22 cellular contexts compared by ENCODE assay signal in genomic region chr22:38614331-38615122, GRCh38. TPM values are rescaled to one million over a fixed set of nuclear protein-coding genes. Genes with fewer than 3 reads are reported as not detected.
DNase-seq lines count a peak whose midpoint lies in the region; ATAC-seq, FAIRE-seq and TF ChIP-seq lines count a peak whose summit lies in the region.
"Had no signal": no experiment of that assay in that cellular context is flagged by ENCODE, and none has a peak within 500 bp of the region (broad histone marks: within the 10 kb centered on the region; RNA-seq: fewer than 3 reads in every experiment).

No MANE protein-coding gene starts in this region.

- WGBS in HepG2 (ENCODE audit: low lambda C conversion rate) = 50% methylated on average over 6 of the region's 6 CpGs

- ATAC-seq in HCT116 (no peak), HepG2 (no peak; the same call in 2 of the 3 replicates)
- ATAC-seq: A549; activated CD8-positive, alpha-beta memory T cell treated with anti-CD3 and anti-CD28 coated beads, Interleukin-2, amount 10 ng/mL, durations not matched to agents 7 days and 5 days had no signal

- RAD21 ChIA-PET in HCT116 (lab: Charles Lee; ENCODE audit: low non-redundant PET in 1 of 2, low total read pairs in 2 of 2, uncharacterized antibody in 2 of 2, unreplicated experiment in 2 of 2) = no interaction called here

- BruUV-seq in HCT116 (replicated peaks; lab: Mats Ljungman, UMichigan) (no TSS peak), HepG2 (replicated peaks; lab: Mats Ljungman, UMichigan) (no TSS peak)

- TF ChIP-seq CTCF in 22Rv1 (IDR thresholded peaks at IDR 0.05) (no peak), HCT116 (IDR thresholded peaks at IDR 0.05 in 2 of 3, conservative IDR thresholded peaks at IDR 0.05 in 1 of 3; ENCODE audit: borderline replicate concordance in 1 of 3, insufficient read depth in 1 of 3, low read depth in 2 of 3, low read length in 2 of 3) (no peak), choroid plexus epithelial cell (conservative IDR thresholded peaks at IDR 0.05; ENCODE audit: low read depth, low read length) (no peak), HepG2 (CRISPR knock-in tag; IDR thresholded peaks at IDR 0.05) (no peak), progenitor cell of endocrine pancreas (IDR thresholded peaks at IDR 0.05; ENCODE audit: unreplicated experiment) (no peak)

- H3K27me3 Mint-ChIP-seq in progenitor cell of endocrine pancreas = no peaks in the 10 kb centered on the region

- POLR2A ChIA-PET in HCT116 (lab: Charles Lee) (no interaction called here), HepG2 (lab: Yijun Ruan, JAX) (no interaction called here)

- H4K20me1 ChIP-seq in HCT116 (ENCODE audit: insufficient read depth) (no peaks in the 10 kb centered on the region), HepG2 (ENCODE audit: insufficient read depth, low read length) (no peaks in the 10 kb centered on the region; the same call in 1 of the 2 replicates)
- H4K20me1 ChIP-seq: BLaER1 treated with 17β-estradiol and CSF1 and Interleukin-3, amounts not matched to agents 10 nM and 100 nM had no signal

- H3K9ac ChIP-seq in HCT116 (ENCODE audit: low read length) (no peak overlapping the region), HepG2 (ENCODE audit: insufficient read depth, low read depth, low read length) (no peak overlapping the region)
- H3K9ac ChIP-seq: BLaER1 treated with 17β-estradiol and CSF1 and Interleukin-3, amounts not matched to agents 10 nM and 100 nM had no signal

- peaks cover 6% of the 10 kb centered on the region for H3K9me3 Mint-ChIP-seq in progenitor cell of endocrine pancreas (ENCODE audit: low read depth)

- no peak overlapping the region for H3K4me3 ChIP-seq in HCT116 (replicated peaks in 1 of 2; ENCODE audit: low read depth in 1 of 2, low read length in 2 of 2)
- no peak overlapping the region for H3K4me3 ChIP-seq in choroid plexus epithelial cell (ENCODE audit: low read depth, low read length)
- H3K4me3 ChIP-seq in HepG2 (replicated peaks in 1 of 3; ENCODE audit: insufficient read depth in 1 of 3, low read depth in 2 of 3, low read length in 3 of 3) = no peak overlapping the region
- H3K4me3 ChIP-seq: A549; BLaER1 treated with 17β-estradiol and CSF1 and Interleukin-3, amounts not matched to agents 10 nM and 100 nM; PC-9; SK-N-MC had no signal

- peak overlapping the region; percentile 13; the same call in 1 of the 2 replicates for H3K4me2 ChIP-seq in HCT116 (ENCODE audit: low read length)
- no peak overlapping the region for H3K4me2 ChIP-seq in HepG2 (ENCODE audit: low read depth, low read length)
- H3K4me2 ChIP-seq: A549; BLaER1 treated with 17β-estradiol and CSF1 and Interleukin-3, amounts not matched to agents 10 nM and 100 nM; PC-9 had no signal

- H3K9me3 ChIP-seq in HCT116 (ENCODE audit: control insufficient read depth in 1 of 2, insufficient read depth in 1 of 2, low read depth in 1 of 2, low read length in 2 of 2) (peaks cover 3 to 6% of the 10 kb centered on the region in 2 experiments; a peak in 1 of 4 replicates), HepG2 (ENCODE audit: low read length) (no peaks in the 10 kb centered on the region)

- H3K79me2 ChIP-seq in HCT116 (ENCODE audit: insufficient read depth, low read length) = no peaks in the 10 kb centered on the region
- H3K79me2 ChIP-seq in HepG2 (ENCODE audit: insufficient read depth, low read length) = no peaks in the 10 kb centered on the region

- H3K4me3 Mint-ChIP-seq in progenitor cell of endocrine pancreas (ENCODE audit: low read depth) = no peak overlapping the region
- H3K4me3 Mint-ChIP-seq: activated CD8-positive, alpha-beta memory T cell treated with anti-CD3 and anti-CD28 coated beads, Interleukin-2, amount 10 ng/mL, durations not matched to agents 7 days and 5 days; nephron progenitor cell had no signal

- no peak for DNase-seq in HCT116 (ENCODE audit: low read depth, low spot score)
- DNase-seq in choroid plexus epithelial cell (ENCODE audit: low read depth) = peak; percentile 45
- DNase-seq in HepG2 (ENCODE audit: low spot score) = peak; percentile 32
- no peak for DNase-seq in progenitor cell of endocrine pancreas (ENCODE audit: low spot score, unreplicated experiment)
- DNase-seq in cerebellum (ENCODE audit: low spot score) = no peak
- DNase-seq in NCI-H446 treated with DMSO at 0.1 percent for 48 hours (lab: John Stamatoyannopoulos, UW) = no peak
- no peak for DNase-seq in NCI-H2081 (lab: John Stamatoyannopoulos, UW)
- DNase-seq: activated CD8-positive, alpha-beta memory T cell treated with anti-CD3 and anti-CD28 coated beads, Interleukin-2, amount 10 ng/mL, durations not matched to agents 7 days and 5 days; amniotic stem cell; DMS79; effector memory CD4-positive, alpha-beta T cell; NCI-H1930; NCI-H526 treated with DMSO at 0.1 percent for 48 hours; nephron progenitor cell; PC-9; stimulated activated CD4-positive, alpha-beta T cell treated with anti-CD3 and anti-CD28 coated beads, Interleukin-12 subunit alpha, Interleukin-12 subunit beta, amount 100 ng/mL, for 4 hours; T1000 had no signal

- peaks cover 45% of the 10 kb centered on the region for H3K36me3 Mint-ChIP-seq in progenitor cell of endocrine pancreas (ENCODE audit: insufficient read depth)
- H3K36me3 Mint-ChIP-seq: activated CD8-positive, alpha-beta memory T cell treated with anti-CD3 and anti-CD28 coated beads, Interleukin-2, amount 10 ng/mL, durations not matched to agents 7 days and 5 days had no signal

- peaks cover 0 to 18% of the 10 kb centered on the region in 2 experiments; a peak in 3 of 4 replicates for H3K4me1 ChIP-seq in HCT116 (ENCODE audit: control insufficient read depth in 1 of 2, insufficient read depth in 2 of 2, low read length in 2 of 2)
- peaks cover 12% of the 10 kb centered on the region for H3K4me1 ChIP-seq in HepG2 (ENCODE audit: insufficient read depth, low read length)
- H3K4me1 ChIP-seq: A549; BLaER1 treated with 17β-estradiol and CSF1 and Interleukin-3, amounts not matched to agents 10 nM and 100 nM had no signal

- peaks cover 3% of the 10 kb centered on the region for H3K4me1 Mint-ChIP-seq in progenitor cell of endocrine pancreas (ENCODE audit: low read depth)
- H3K4me1 Mint-ChIP-seq: activated CD8-positive, alpha-beta memory T cell treated with anti-CD3 and anti-CD28 coated beads, Interleukin-2, amount 10 ng/mL, durations not matched to agents 7 days and 5 days; nephron progenitor cell had no signal

- no peaks in the 10 kb centered on the region for H3K9me2 ChIP-seq in HCT116 (ENCODE audit: insufficient read depth)

- peaks cover 0 to 2% of the 10 kb centered on the region in 2 experiments; a peak in 1 of 4 replicates for H3K36me3 ChIP-seq in HCT116 (ENCODE audit: control insufficient read depth in 1 of 2, insufficient read depth in 2 of 2, low read length in 2 of 2)
- H3K36me3 ChIP-seq in HepG2 (replicated peaks in 1 of 2; ENCODE audit: control insufficient read depth in 1 of 2, insufficient read depth in 2 of 2, low read length in 2 of 2) = no peaks in the 10 kb centered on the region

- intact Hi-C loops in HCT116 (cut with micrococcal nuclease) = no loop called here
- intact Hi-C loops in HepG2 (cut with micrococcal nuclease; ENCODE audit: unreplicated experiment) = no loop called here

- TF ChIP-seq RAD21 in HCT116 (IDR thresholded peaks at IDR 0.05; ENCODE audit: low read depth) = no peak
- no peak for TF ChIP-seq RAD21 in HepG2 (CRISPR knock-in tag; IDR thresholded peaks at IDR 0.05)

- peak overlapping the region; percentile 7; the same call in 1 of the 2 replicates for H3K27ac ChIP-seq in 22Rv1
- H3K27ac ChIP-seq in HCT116 (ENCODE audit: low read depth, low read length) = no peak overlapping the region
- no peak overlapping the region for H3K27ac ChIP-seq in HepG2 (ENCODE audit: extremely low read length, insufficient read depth, low read length)
- H3K27ac ChIP-seq: A549; BLaER1 treated with 17β-estradiol and CSF1 and Interleukin-3, amounts not matched to agents 10 nM and 100 nM; HL-60; PC-9; SK-N-MC had no signal

- FAIRE-seq in HepG2 (lab: Jason Lieb, UNC) = no peak
- FAIRE-seq: A549 had no signal

- no peak overlapping the region for H2AFZ ChIP-seq in HCT116 (ENCODE audit: low read depth, low read length, poor library complexity, severe bottlenecking)
- H2AFZ ChIP-seq in HepG2 (ENCODE audit: low read length) = no peak overlapping the region
- H2AFZ ChIP-seq: PC-9 had no signal

- H3K27me3 ChIP-seq in HCT116 (ENCODE audit: insufficient read depth, low read length) = no peaks in the 10 kb centered on the region
- no peaks in the 10 kb centered on the region for H3K27me3 ChIP-seq in HepG2 (ENCODE audit: control insufficient read depth in 1 of 2, insufficient read depth in 2 of 2, low read length in 2 of 2)
- H3K27me3 ChIP-seq: BLaER1 treated with 17β-estradiol and CSF1 and Interleukin-3, amounts not matched to agents 10 nM and 100 nM had no signal

- TF ChIP-seq POLR2A in HCT116 (IDR thresholded peaks at IDR 0.05; ENCODE audit: borderline replicate concordance, extremely low read depth, insufficient read depth, insufficient read length) (no peak), HepG2 (IDR thresholded peaks at IDR 0.05; ENCODE audit: insufficient read depth in 1 of 2, low read depth in 2 of 2, low read length in 2 of 2) (no peak)

- no peak for TF ChIP-seq EP300 in HepG2 (IDR thresholded peaks at IDR 0.05; ENCODE audit: low read depth in 2 of 2, low read length in 2 of 2)
- TF ChIP-seq EP300 in HepG2 (CRISPR knock-in tag; IDR thresholded peaks at IDR 0.05; ENCODE audit: borderline replicate concordance) = no peak

- CTCF ChIA-PET in HCT116 (lab: Charles Lee) = no interaction called here
- CTCF ChIA-PET in HepG2 (lab: Yijun Ruan, JAX; ENCODE audit: low intra/inter-chr PET ratio, low total read pairs) = no interaction called here

- in situ Hi-C loops in HepG2 (cut with HindIII; ENCODE audit: extremely low pct_ligation_motif_present, low pct_unique_long_range_greater_than_20kb) = no loop called here

- H3K27ac Mint-ChIP-seq in progenitor cell of endocrine pancreas = no peak overlapping the region
- H3K27ac Mint-ChIP-seq: activated CD8-positive, alpha-beta memory T cell treated with anti-CD3 and anti-CD28 coated beads, Interleukin-2, amount 10 ng/mL, durations not matched to agents 7 days and 5 days had no signal

RNA-seq across cellular contexts. Expression of gene FAM227A, which starts 41.7 kb away (rescaled TPM):
- 3.9 TPM for total RNA-seq in HCT116 (2021; ENCODE audit: unreplicated experiment)
- 0.69 and 0.86 TPM in 2 replicates for polyA plus RNA-seq in HCT116 (2012)
- 0.53 and 1.5 TPM in 2 replicates for total RNA-seq in HepG2 (2016; rRNA removed; fragmentation: Illumina TruSeq; extraction: Trizol)
- 0.26 and 0.51 TPM in 2 replicates for total RNA-seq in HepG2 (2016; cell fraction: cytosol; rRNA removed; fragmentation: Illumina TruSeq; extraction: Trizol; ENCODE audit: low read depth)
- total RNA-seq in HepG2 (2016; cell fraction: insoluble cytoplasmic fraction; rRNA removed; fragmentation: Illumina TruSeq; extraction: Trizol) = 0.21 and 1.3 TPM in 2 replicates
- 0.46 and 0.48 TPM in 2 replicates for total RNA-seq in HepG2 (2016; cell fraction: membrane; rRNA removed; fragmentation: Illumina TruSeq; extraction: Trizol)
- total RNA-seq in HepG2 (2016; cell fraction: nucleus; rRNA removed; fragmentation: Illumina TruSeq; extraction: Trizol) = 3.8 and 4.2 TPM in 2 replicates
- polyA plus RNA-seq in HepG2 (2011; rRNA removed) = 0.89 and 1.0 TPM in 2 replicates
- polyA plus RNA-seq in HepG2 (2011; cell fraction: cytosol; rRNA removed) = 0.09 TPM in 2 replicates
- polyA plus RNA-seq in HepG2 (2011; cell fraction: nucleus; rRNA removed) = 1.9 and 2.6 TPM in 2 replicates
- polyA plus RNA-seq in HepG2 (2012) = 0.39 and 0.43 TPM in 2 replicates
- polyA plus RNA-seq in HepG2 (2016; cell fraction: cytosol; fragmentation: Illumina TruSeq; extraction: Trizol; ENCODE audit: low read depth) = 0.03 and 0.08 TPM in 2 replicates
- polyA plus RNA-seq in HepG2 (2016; cell fraction: insoluble cytoplasmic fraction; fragmentation: Illumina TruSeq; extraction: Trizol; ENCODE audit: low read depth) = 0.20 and 0.47 TPM in 2 replicates
- 0.14 and 0.17 TPM in 2 replicates for polyA plus RNA-seq in HepG2 (2016; cell fraction: membrane; fragmentation: Illumina TruSeq; extraction: Trizol; ENCODE audit: low read depth)
- 3.4 and 3.5 TPM in 2 replicates for polyA plus RNA-seq in HepG2 (2016; cell fraction: nucleus; fragmentation: Illumina TruSeq; extraction: Trizol; ENCODE audit: insufficient read depth, low read depth)
- 0.76 and 5.9 TPM in 2 replicates for polyA minus RNA-seq in HepG2 (2011; rRNA and poly(A)+ RNA removed; ENCODE audit: low replicate concordance)
- 0.18 and 0.40 TPM in 2 replicates for polyA minus RNA-seq in HepG2 (2011; cell fraction: cytosol; rRNA and poly(A)+ RNA removed)
- 3.1 and 3.7 TPM in 2 replicates for polyA minus RNA-seq in HepG2 (2011; cell fraction: nucleus; rRNA and poly(A)+ RNA removed)
- total RNA-seq in progenitor cell of endocrine pancreas = 18.3 and 18.6 TPM in 2 replicates
- total RNA-seq in cerebellum = 14.7 TPM

RNA-seq across cellular contexts. Expression of gene CBY1, which starts 41.9 kb away (rescaled TPM):
- 27.6 TPM for total RNA-seq in HCT116 (2021; ENCODE audit: unreplicated experiment)
- polyA plus RNA-seq in HCT116 (2012) = 20.2 and 25.2 TPM in 2 replicates
- 19.7 and 28.8 TPM in 2 replicates for total RNA-seq in HepG2 (2016; rRNA removed; fragmentation: Illumina TruSeq; extraction: Trizol)
- 12.4 and 14.6 TPM in 2 replicates for total RNA-seq in HepG2 (2016; cell fraction: cytosol; rRNA removed; fragmentation: Illumina TruSeq; extraction: Trizol; ENCODE audit: low read depth)
- total RNA-seq in HepG2 (2016; cell fraction: insoluble cytoplasmic fraction; rRNA removed; fragmentation: Illumina TruSeq; extraction: Trizol) = 24.0 and 29.9 TPM in 2 replicates
- total RNA-seq in HepG2 (2016; cell fraction: membrane; rRNA removed; fragmentation: Illumina TruSeq; extraction: Trizol) = 25.8 and 26.9 TPM in 2 replicates
- 10.3 and 13.5 TPM in 2 replicates for total RNA-seq in HepG2 (2016; cell fraction: nucleus; rRNA removed; fragmentation: Illumina TruSeq; extraction: Trizol)
- 18.1 and 20.3 TPM in 2 replicates for polyA plus RNA-seq in HepG2 (2011; rRNA removed)
- 20.1 and 21.1 TPM in 2 replicates for polyA plus RNA-seq in HepG2 (2011; cell fraction: cytosol; rRNA removed)
- polyA plus RNA-seq in HepG2 (2011; cell fraction: nucleus; rRNA removed) = 10.3 and 10.6 TPM in 2 replicates
- 11.6 and 15.0 TPM in 2 replicates for polyA plus RNA-seq in HepG2 (2012)
- polyA plus RNA-seq in HepG2 (2016; cell fraction: cytosol; fragmentation: Illumina TruSeq; extraction: Trizol; ENCODE audit: low read depth) = 18.2 and 24.7 TPM in 2 replicates
- 43.2 and 46.0 TPM in 2 replicates for polyA plus RNA-seq in HepG2 (2016; cell fraction: insoluble cytoplasmic fraction; fragmentation: Illumina TruSeq; extraction: Trizol; ENCODE audit: low read depth)
- polyA plus RNA-seq in HepG2 (2016; cell fraction: membrane; fragmentation: Illumina TruSeq; extraction: Trizol; ENCODE audit: low read depth) = 26.2 and 31.2 TPM in 2 replicates
- polyA plus RNA-seq in HepG2 (2016; cell fraction: nucleus; fragmentation: Illumina TruSeq; extraction: Trizol; ENCODE audit: insufficient read depth, low read depth) = 33.6 and 34.6 TPM in 2 replicates
- polyA minus RNA-seq in HepG2 (2011; rRNA and poly(A)+ RNA removed; ENCODE audit: low replicate concordance) = 11.2 and 14.1 TPM in 2 replicates
- 4.4 and 4.7 TPM in 2 replicates for polyA minus RNA-seq in HepG2 (2011; cell fraction: cytosol; rRNA and poly(A)+ RNA removed)
- polyA minus RNA-seq in HepG2 (2011; cell fraction: nucleus; rRNA and poly(A)+ RNA removed) = 7.9 and 10.8 TPM in 2 replicates
- total RNA-seq in progenitor cell of endocrine pancreas = 46.1 and 50.5 TPM in 2 replicates
- total RNA-seq in cerebellum = 17.4 TPM

RNA-seq across cellular contexts. Expression of gene DMC1, which starts 44.5 kb away (rescaled TPM):
- total RNA-seq in HCT116 (2021; ENCODE audit: unreplicated experiment) (0.89 TPM), HepG2 (2016; rRNA removed; fragmentation: Illumina TruSeq; extraction: Trizol) (0.28 and 0.82 TPM in 2 replicates), progenitor cell of endocrine pancreas (2.2 and 3.0 TPM in 2 replicates), cerebellum (5.0 TPM)
- 0.36 and 0.70 TPM in 2 replicates for polyA plus RNA-seq in HCT116 (2012)
- total RNA-seq in HepG2 (2016; cell fraction: cytosol; rRNA removed; fragmentation: Illumina TruSeq; extraction: Trizol; ENCODE audit: low read depth) = 2.7 and 3.2 TPM in 2 replicates
- total RNA-seq in HepG2 (2016; cell fraction: insoluble cytoplasmic fraction; rRNA removed; fragmentation: Illumina TruSeq; extraction: Trizol) = 0.50 TPM in 1 of 2 replicates, not detected in the other
- total RNA-seq in HepG2 (2016; cell fraction: membrane; rRNA removed; fragmentation: Illumina TruSeq; extraction: Trizol) = 0.69 and 1.0 TPM in 2 replicates
- not detected in 2 replicates for total RNA-seq in HepG2 (2016; cell fraction: nucleus; rRNA removed; fragmentation: Illumina TruSeq; extraction: Trizol)
- not detected in 2 replicates for polyA plus RNA-seq in HepG2 (2011; rRNA removed)
- 0.10 TPM in 1 of 2 replicates, not detected in the other for polyA plus RNA-seq in HepG2 (2011; cell fraction: cytosol; rRNA removed)
- not detected in 2 replicates for polyA plus RNA-seq in HepG2 (2011; cell fraction: nucleus; rRNA removed)
- not detected in 2 replicates for polyA plus RNA-seq in HepG2 (2012)
- not detected in 2 replicates for polyA plus RNA-seq in HepG2 (2016; cell fraction: cytosol; fragmentation: Illumina TruSeq; extraction: Trizol; ENCODE audit: low read depth)
- polyA plus RNA-seq in HepG2 (2016; cell fraction: insoluble cytoplasmic fraction; fragmentation: Illumina TruSeq; extraction: Trizol; ENCODE audit: low read depth) = 0.21 and 0.24 TPM in 2 replicates
- polyA plus RNA-seq in HepG2 (2016; cell fraction: membrane; fragmentation: Illumina TruSeq; extraction: Trizol; ENCODE audit: low read depth) = not detected in 2 replicates
- polyA plus RNA-seq in HepG2 (2016; cell fraction: nucleus; fragmentation: Illumina TruSeq; extraction: Trizol; ENCODE audit: insufficient read depth, low read depth) = not detected in 2 replicates
- 0.19 TPM in 1 of 2 replicates, not detected in the other for polyA minus RNA-seq in HepG2 (2011; rRNA and poly(A)+ RNA removed; ENCODE audit: low replicate concordance)
- polyA minus RNA-seq in HepG2 (2011; cell fraction: cytosol; rRNA and poly(A)+ RNA removed) = not detected in 2 replicates
- polyA minus RNA-seq in HepG2 (2011; cell fraction: nucleus; rRNA and poly(A)+ RNA removed) = 2.4 TPM in 1 of 2 replicates, not detected in the other

Comparison
In these comparisons a context has a peak if more than half of its experiments do, and no peak if none do; other contexts are left out.
1. DNase-seq: peak in choroid plexus epithelial cell (single experiment) and HepG2 (single experiment); none in HCT116 (single experiment), progenitor cell of endocrine pancreas (single experiment), cerebellum (single experiment), NCI-H446 treated with DMSO at 0.1 percent for 48 hours (single experiment) and NCI-H2081 (0 of 2).